Comparison of ENCODE assay signal across 1 cellular context in the genomic region with DNA sequence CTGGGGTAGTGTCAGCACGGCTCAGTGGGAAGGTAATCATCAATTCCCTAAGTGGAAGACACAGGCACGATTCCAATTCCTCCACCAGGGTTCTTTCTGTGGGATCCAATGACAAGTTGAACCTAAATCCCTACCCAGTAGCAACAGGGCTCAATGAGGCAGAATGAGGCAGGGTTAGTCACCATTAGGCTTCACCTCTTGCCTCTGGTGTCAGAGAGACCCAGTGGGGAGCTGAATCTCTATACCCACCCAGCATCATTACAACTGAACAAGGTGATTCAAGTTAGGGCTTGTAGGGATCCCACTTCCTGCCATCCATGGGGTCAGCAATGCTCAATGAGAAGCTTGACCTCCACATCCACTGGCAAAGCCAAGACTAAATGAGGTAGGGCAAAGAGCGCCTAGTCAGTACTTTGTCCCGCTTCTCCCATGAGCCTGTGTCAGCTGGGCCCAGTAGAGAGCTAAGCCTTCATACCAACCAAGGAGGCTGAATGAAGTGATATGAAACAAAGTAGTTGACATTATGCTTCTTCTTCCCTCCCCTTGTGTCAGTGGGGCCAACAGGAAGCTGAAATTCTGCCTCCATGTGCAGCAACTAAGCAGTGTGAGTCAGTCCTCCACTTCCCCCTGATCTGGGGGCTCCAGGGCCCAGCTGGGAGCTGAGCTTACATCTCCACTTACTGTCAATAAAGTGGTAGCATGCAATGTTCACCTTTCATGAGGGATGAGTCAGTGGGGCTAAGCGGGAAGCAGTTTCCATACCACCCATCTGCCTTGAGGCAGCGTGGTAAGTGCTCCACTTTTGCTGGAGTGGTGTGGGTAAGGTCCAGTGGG.
TF ChIP-seq lines count a peak whose summit lies in the region.

No MANE protein-coding gene starts in this region.

TF ChIP-seq in HCT116, 20 proteins besides CTCF, POLR2A, EP300 and RAD21 (continued from another document):
- TF ChIP-seq MAX (IDR thresholded peaks at IDR 0.05) (peak; percentile 74), CBX3 (IDR thresholded peaks at IDR 0.05; ENCODE audit: low read depth) (no peak), EZH2phosphoT487 (IDR thresholded peaks at IDR 0.05; ENCODE audit: borderline replicate concordance) (no peak), FOSL1 (IDR thresholded peaks at IDR 0.05; ENCODE audit: low read depth) (no peak; the same call in 1 of the 2 replicates), ZFX (IDR thresholded peaks at IDR 0.05) (no peak), JUND (IDR thresholded peaks at IDR 0.05) (peak; percentile 41), ELF1 (IDR thresholded peaks at IDR 0.05; ENCODE audit: borderline replicate concordance, low read depth) (no peak), CEBPB (IDR thresholded peaks at IDR 0.05; ENCODE audit: low read depth) (no peak), POLR2AphosphoS5 (IDR thresholded peaks at IDR 0.05; ENCODE audit: low read depth, low read length) (no peak), YY1 (IDR thresholded peaks at IDR 0.05; ENCODE audit: extremely low read depth, insufficient replicate concordance, low read depth, low read length) (no peak)
- TF ChIP-seq, protein P1, sequence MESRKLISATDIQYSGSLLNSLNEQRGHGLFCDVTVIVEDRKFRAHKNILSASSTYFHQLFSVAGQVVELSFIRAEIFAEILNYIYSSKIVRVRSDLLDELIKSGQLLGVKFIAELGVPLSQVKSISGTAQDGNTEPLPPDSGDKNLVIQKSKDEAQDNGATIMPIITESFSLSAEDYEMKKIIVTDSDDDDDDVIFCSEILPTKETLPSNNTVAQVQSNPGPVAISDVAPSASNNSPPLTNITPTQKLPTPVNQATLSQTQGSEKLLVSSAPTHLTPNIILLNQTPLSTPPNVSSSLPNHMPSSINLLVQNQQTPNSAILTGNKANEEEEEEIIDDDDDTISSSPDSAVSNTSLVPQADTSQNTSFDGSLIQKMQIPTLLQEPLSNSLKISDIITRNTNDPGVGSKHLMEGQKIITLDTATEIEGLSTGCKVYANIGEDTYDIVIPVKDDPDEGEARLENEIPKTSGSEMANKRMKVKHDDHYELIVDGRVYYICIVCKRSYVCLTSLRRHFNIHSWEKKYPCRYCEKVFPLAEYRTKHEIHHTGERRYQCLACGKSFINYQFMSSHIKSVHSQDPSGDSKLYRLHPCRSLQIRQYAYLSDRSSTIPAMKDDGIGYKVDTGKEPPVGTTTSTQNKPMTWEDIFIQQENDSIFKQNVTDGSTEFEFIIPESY (IDR thresholded peaks at IDR 0.05; ENCODE audit: extremely low read depth, insufficient replicate concordance, low read length) = no peak
- TF ChIP-seq, protein P2, sequence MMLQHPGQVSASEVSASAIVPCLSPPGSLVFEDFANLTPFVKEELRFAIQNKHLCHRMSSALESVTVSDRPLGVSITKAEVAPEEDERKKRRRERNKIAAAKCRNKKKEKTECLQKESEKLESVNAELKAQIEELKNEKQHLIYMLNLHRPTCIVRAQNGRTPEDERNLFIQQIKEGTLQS (IDR thresholded peaks at IDR 0.05) = no peak
